14 cellular contexts compared by ENCODE assay signal in the genomic region with DNA sequence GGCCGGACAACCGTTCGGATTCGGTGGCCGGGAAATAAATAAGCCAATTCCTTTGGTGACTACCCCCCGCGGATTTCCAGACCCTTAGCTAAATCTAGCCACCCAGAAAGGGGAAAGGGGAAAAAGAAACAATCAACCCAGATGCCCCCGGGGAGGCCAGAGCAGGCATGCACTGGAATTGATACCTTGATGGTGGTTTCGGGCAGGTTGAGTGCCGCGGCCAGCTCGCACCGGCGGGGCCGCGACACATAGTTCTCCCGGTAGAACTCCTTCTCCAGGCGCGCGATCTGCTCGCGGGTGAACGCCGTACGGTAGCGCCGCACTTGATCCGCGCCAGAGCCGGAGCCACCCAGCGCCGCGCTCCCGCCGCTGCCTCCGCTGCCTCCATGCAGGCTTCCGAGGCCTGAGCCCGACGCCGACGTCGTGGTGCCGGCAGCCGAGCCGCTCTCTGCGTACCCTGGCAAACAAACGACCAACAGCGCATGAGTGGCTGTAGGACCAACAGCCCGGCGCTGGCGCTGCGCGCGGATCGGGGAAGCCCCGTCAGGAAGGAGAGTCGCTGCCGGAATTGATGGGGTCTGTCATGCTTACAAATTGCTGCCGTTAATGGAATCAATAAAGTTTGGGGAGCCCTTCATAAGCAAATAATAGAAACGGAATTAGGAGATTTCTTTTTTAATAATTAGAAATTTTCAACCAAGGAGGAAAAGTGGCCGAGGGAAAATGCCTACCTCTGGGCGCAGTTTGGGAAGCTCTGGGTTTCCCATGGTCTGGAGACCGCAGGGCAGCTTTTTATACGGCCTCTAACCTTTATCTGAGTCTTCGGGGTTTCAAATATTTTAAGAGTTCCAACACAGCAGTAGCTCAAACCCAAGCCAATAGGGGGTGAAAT. TPM values are rescaled to one million over a fixed set of nuclear protein-coding genes. Genes with fewer than 3 reads are reported as not detected.
DNase-seq lines count a peak whose midpoint lies in the region; ATAC-seq and TF ChIP-seq lines count a peak whose summit lies in the region.
"Had no signal": no experiment of that assay in that cellular context is flagged by ENCODE, and none has a peak within 500 bp of the region (broad histone marks: within the 10 kb centered on the region; RNA-seq: fewer than 3 reads in every experiment).

No MANE protein-coding gene starts in this region.

- H3K4me1 ChIP-seq in vagina: peaks cover 55% of the 10 kb centered on the region

- peaks cover 10% of the 10 kb centered on the region for H3K4me1 Mint-ChIP-seq in activated CD8-positive, alpha-beta memory T cell treated with anti-CD3 and anti-CD28 coated beads, Interleukin-2, amount 10 ng/mL, durations not matched to agents 7 days and 5 days

- H3K4me3 ChIP-seq in vagina: peak overlapping the region; percentile 49 to 52
- H3K4me3 ChIP-seq: ovary had no signal

- H3K27me3 ChIP-seq in vagina: peaks cover 9% of the 10 kb centered on the region

- CTCF ChIA-PET in activated CD8-positive, alpha-beta memory T cell treated with anti-CD3 and anti-CD28 coated beads, Interleukin-2, amount 10 ng/mL, durations not matched to agents 7 days and 5 days (lab: Charles Lee): no interaction called here

- peak overlapping the region; percentile 93 for H3K27ac ChIP-seq in vagina
- H3K27ac ChIP-seq: ovary had no signal

- no peaks in the 10 kb centered on the region for H3K9me3 Mint-ChIP-seq in activated CD8-positive, alpha-beta memory T cell treated with anti-CD3 and anti-CD28 coated beads, Interleukin-2, amount 10 ng/mL, durations not matched to agents 7 days and 5 days (ENCODE audit: low read depth)

- intact Hi-C loops in vagina (cut with DNase I): loop anchor here (10.0 kb wide), 1 partner anchor 1747 kb away; a partner anchor contains a TSS

- H3K36me3 ChIP-seq in vagina: no peaks in the 10 kb centered on the region
- H3K36me3 ChIP-seq: ovary had no signal

- no peak for TF ChIP-seq POLR2A in vagina (IDR thresholded peaks at IDR 0.05)

- H3K27me3 Mint-ChIP-seq in activated CD8-positive, alpha-beta memory T cell treated with anti-CD3 and anti-CD28 coated beads, Interleukin-2, amount 10 ng/mL, durations not matched to agents 7 days and 5 days: peaks cover 84% of the 10 kb centered on the region

- ATAC-seq in activated CD8-positive, alpha-beta memory T cell treated with anti-CD3 and anti-CD28 coated beads, Interleukin-2, amount 10 ng/mL, durations not matched to agents 7 days and 5 days: no peak
- no peak for ATAC-seq in GM18502 (IDR thresholded peaks at IDR 0.05; ENCODE audit: poor library complexity, unreplicated experiment)
- ATAC-seq: activated naive CD4-positive, alpha-beta T cell treated with anti-CD3 and anti-CD28 coated beads, Interleukin-2, amount 50 U/mL, for 72 hours had no signal

- peak overlapping the region; percentile 24 for H3K4me3 Mint-ChIP-seq in activated CD8-positive, alpha-beta memory T cell treated with anti-CD3 and anti-CD28 coated beads, Interleukin-2, amount 10 ng/mL, durations not matched to agents 7 days and 5 days

- H3K27ac Mint-ChIP-seq in activated CD8-positive, alpha-beta memory T cell treated with anti-CD3 and anti-CD28 coated beads, Interleukin-2, amount 10 ng/mL, durations not matched to agents 7 days and 5 days: peak overlapping the region; percentile 74

- H3K36me3 Mint-ChIP-seq in activated CD8-positive, alpha-beta memory T cell treated with anti-CD3 and anti-CD28 coated beads, Interleukin-2, amount 10 ng/mL, durations not matched to agents 7 days and 5 days: peaks cover 5% of the 10 kb centered on the region

- H3K9me3 ChIP-seq in vagina: no peaks in the 10 kb centered on the region

- no peak for TF ChIP-seq CTCF in vagina (IDR thresholded peaks at IDR 0.05)

- peak; percentile 27 for DNase-seq in stimulated activated CD4-positive, alpha-beta T cell treated with anti-CD3 and anti-CD28 coated beads, Interleukin-15, amount 100 ng/mL, for 24 hours
- no peak for DNase-seq in stimulated activated CD4-positive, alpha-beta T cell treated with anti-CD3 and anti-CD28 coated beads, Interleukin-12 subunit alpha, Interleukin-12 subunit beta, amount 100 ng/mL, for 4 hours
- DNase-seq in activated CD8-positive, alpha-beta memory T cell treated with anti-CD3 and anti-CD28 coated beads, Interleukin-2, amount 10 ng/mL, durations not matched to agents 7 days and 5 days: no peak
- peak; percentile 75 for DNase-seq in left kidney (ENCODE audit: low read depth, low spot score)
- DNase-seq in vagina (ENCODE audit: extremely low spot score in 2 of 2): peak in 1 of 2 donors; percentile 84
- DNase-seq in middle frontal gyrus (ENCODE audit: extremely low spot score, low spot score): no peak
- no peak for DNase-seq in NOMO-1 treated with dmso at 0.1 percent for 144 hours (lab: John Stamatoyannopoulos, UW; ENCODE audit: unreplicated experiment)
- DNase-seq: foreskin fibroblast, NCI-H2029, ovary had no signal

RNA-seq across cellular contexts. Expression of a gene that starts 1.5 kb away (rescaled TPM):
- total RNA-seq in activated CD8-positive, alpha-beta memory T cell treated with anti-CD3 and anti-CD28 coated beads, Interleukin-2, amount 10 ng/mL, durations not matched to agents 7 days and 5 days: not detected
- 0.98 TPM for total RNA-seq in vagina
- total RNA-seq: activated naive CD4-positive, alpha-beta T cell treated with anti-CD3 and anti-CD28 coated beads, Interleukin-2, amount 50 U/mL, for 72 hours; LHCN-M2; ovary; SK-MEL-5 had no signal

RNA-seq across cellular contexts. Expression of a gene that starts 10.3 kb away (rescaled TPM):
- total RNA-seq in activated CD8-positive, alpha-beta memory T cell treated with anti-CD3 and anti-CD28 coated beads, Interleukin-2, amount 10 ng/mL, durations not matched to agents 7 days and 5 days: not detected
- total RNA-seq in vagina: 15.7 TPM
- total RNA-seq: activated naive CD4-positive, alpha-beta T cell treated with anti-CD3 and anti-CD28 coated beads, Interleukin-2, amount 50 U/mL, for 72 hours; LHCN-M2; ovary had no signal

RNA-seq across cellular contexts. Expression of a gene that starts 17.4 kb away (rescaled TPM):
- total RNA-seq in activated CD8-positive, alpha-beta memory T cell treated with anti-CD3 and anti-CD28 coated beads, Interleukin-2, amount 10 ng/mL, durations not matched to agents 7 days and 5 days: not detected
- 1.7 TPM for total RNA-seq in vagina
- total RNA-seq: activated naive CD4-positive, alpha-beta T cell treated with anti-CD3 and anti-CD28 coated beads, Interleukin-2, amount 50 U/mL, for 72 hours; LHCN-M2; ovary had no signal

RNA-seq across cellular contexts. Expression of a gene that starts 24.8 kb away (rescaled TPM):
- not detected for total RNA-seq in activated CD8-positive, alpha-beta memory T cell treated with anti-CD3 and anti-CD28 coated beads, Interleukin-2, amount 10 ng/mL, durations not matched to agents 7 days and 5 days
- 19.4 TPM for total RNA-seq in vagina
- total RNA-seq: activated naive CD4-positive, alpha-beta T cell treated with anti-CD3 and anti-CD28 coated beads, Interleukin-2, amount 50 U/mL, for 72 hours; LHCN-M2 had no signal

RNA-seq across cellular contexts. Expression of a gene that starts 34.3 kb away (rescaled TPM):
- not detected for total RNA-seq in activated CD8-positive, alpha-beta memory T cell treated with anti-CD3 and anti-CD28 coated beads, Interleukin-2, amount 10 ng/mL, durations not matched to agents 7 days and 5 days
- total RNA-seq in vagina: 19.6 TPM
- total RNA-seq: activated naive CD4-positive, alpha-beta T cell treated with anti-CD3 and anti-CD28 coated beads, Interleukin-2, amount 50 U/mL, for 72 hours; LHCN-M2; SK-MEL-5 had no signal

Comparison
In these comparisons a context has a peak if more than half of its experiments do, and no peak if none do; other contexts are left out.
1. DNase-seq: peak in stimulated activated CD4-positive, alpha-beta T cell treated with anti-CD3 and anti-CD28 coated beads, Interleukin-15, amount 100 ng/mL, for 24 hours (single experiment) and left kidney (single experiment); none in stimulated activated CD4-positive, alpha-beta T cell treated with anti-CD3 and anti-CD28 coated beads, Interleukin-12 subunit alpha, Interleukin-12 subunit beta, amount 100 ng/mL, for 4 hours (single experiment), activated CD8-positive, alpha-beta memory T cell treated with anti-CD3 and anti-CD28 coated beads, Interleukin-2, amount 10 ng/mL, durations not matched to agents 7 days and 5 days (single experiment), middle frontal gyrus (single experiment) and NOMO-1 treated with dmso at 0.1 percent for 144 hours (single experiment).
2. RNA of a gene that starts 10.3 kb away (total RNA-seq): 15.7 TPM in vagina (single experiment); not detected in activated CD8-positive, alpha-beta memory T cell treated with anti-CD3 and anti-CD28 coated beads, Interleukin-2, amount 10 ng/mL, durations not matched to agents 7 days and 5 days; every median in the first group is over 10 times any median in the second.